8 cellular contexts compared by ENCODE assay signal in the genomic region with DNA sequence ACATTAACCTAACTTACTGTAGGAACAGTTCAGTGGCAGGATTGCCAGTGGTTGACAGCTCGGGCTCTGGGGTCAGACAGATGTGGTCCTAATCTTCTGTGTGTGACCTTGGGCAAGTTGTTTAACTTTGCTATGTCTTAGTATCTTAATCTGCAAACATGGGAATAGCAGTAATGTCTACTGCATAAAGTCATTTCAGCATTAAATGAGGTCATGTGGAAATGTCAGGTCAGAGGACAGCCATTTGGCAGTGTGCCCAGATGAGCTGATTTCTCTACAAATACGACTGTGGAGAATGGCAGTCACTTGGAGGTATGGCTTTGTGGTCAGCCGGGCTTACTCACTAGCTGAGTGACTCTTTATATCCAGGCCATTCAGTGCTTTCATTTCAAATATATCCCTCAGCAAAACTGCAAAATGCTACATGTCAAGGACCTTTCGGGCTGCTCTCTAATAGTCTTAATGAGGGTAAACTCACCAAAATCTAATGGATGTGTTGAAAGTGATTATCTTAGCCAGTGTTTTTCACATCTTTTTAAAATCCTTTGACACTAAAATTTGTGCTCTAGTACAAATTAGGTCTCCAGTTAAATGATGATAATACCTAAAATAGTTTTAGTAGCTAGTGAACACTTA.
A peak's percentile ranks its signal among the peaks of the same experiment; 100 is the strongest.
DNase-seq lines count a peak whose midpoint lies in the region; ATAC-seq, FAIRE-seq and TF ChIP-seq lines count a peak whose summit lies in the region.

No MANE protein-coding gene starts in this region.

- no peaks in the 10 kb centered on the region for H3K27me3 ChIP-seq in HAP-1 (ENCODE audit: low read depth)
- no peaks in the 10 kb centered on the region for H3K27me3 ChIP-seq in dorsolateral prefrontal cortex

- ATAC-seq in natural killer cell treated with Interleukin-12 subunit alpha and Interleukin-12 subunit beta and Interleukin-15 and Interleukin-18, amount 100 ng/mL, for 72 hours, result peak; percentile 87 to 96

- in situ Hi-C loops in HAP-1 (cut with MboI; ENCODE audit: low sequenced_read_pairs), result no loop called here

- H3K4me1 ChIP-seq in HAP-1, result peaks cover 26% of the 10 kb centered on the region

- no peaks in the 10 kb centered on the region for H3K9me3 ChIP-seq in HAP-1

- no peaks in the 10 kb centered on the region for H3K9me3 Mint-ChIP-seq in natural killer cell treated with Interleukin-12 subunit alpha and Interleukin-12 subunit beta and Interleukin-15 and Interleukin-18, amount 100 ng/mL, for 72 hours

- H3K27me3 Mint-ChIP-seq in natural killer cell treated with Interleukin-12 subunit alpha and Interleukin-12 subunit beta and Interleukin-15 and Interleukin-18, amount 100 ng/mL, for 72 hours, result no peaks in the 10 kb centered on the region

- no peak for TF ChIP-seq CTCF in GM12865 (IDR thresholded peaks at IDR 0.05; ENCODE audit: insufficient read depth, low read depth, low read length, missing control alignments)
- TF ChIP-seq CTCF in VCaP (conservative IDR thresholded peaks at IDR 0.05), result no peak
- TF ChIP-seq CTCF in dorsolateral prefrontal cortex (IDR thresholded peaks at IDR 0.05 in 54 of 56, conservative IDR thresholded peaks at IDR 0.05 in 2 of 56; ENCODE audit: low read depth in 1 of 56, partially characterized antibody in 56 of 56), result no peak

- no peak for FAIRE-seq in frontal cortex (lab: Jason Lieb, UNC)

- intact Hi-C loops in dorsolateral prefrontal cortex (cut with DNase I), result loop anchor here in 1 of 2 donors (10.0 kb wide), 1 partner anchor 190 kb away; no protein-coding TSS in a partner anchor

- peak; percentile 88 for DNase-seq in GM12865 (ENCODE audit: low read depth)
- DNase-seq in HAP-1 (ENCODE audit: low spot score in 2 of 2), result peak; percentile 74 to 80
- peak; percentile 99 for DNase-seq in M059J (ENCODE audit: low read depth)
- DNase-seq in dorsolateral prefrontal cortex, result peak in 1 of 10 donors; percentile 13
- DNase-seq in natural killer cell treated with Interleukin-12 subunit alpha and Interleukin-12 subunit beta and Interleukin-15 and Interleukin-18, amount 100 ng/mL, for 72 hours (ENCODE audit: low spot score), result no peak
- DNase-seq in occipital lobe (lab: John Stamatoyannopoulos, UW), result no peak
- no peak for DNase-seq in frontal cortex (ENCODE audit: low spot score in 2 of 2)

- H3K36me3 ChIP-seq in HAP-1 (replicated peaks), result no peaks in the 10 kb centered on the region

- H3K4me3 Mint-ChIP-seq in natural killer cell treated with Interleukin-12 subunit alpha and Interleukin-12 subunit beta and Interleukin-15 and Interleukin-18, amount 100 ng/mL, for 72 hours, result no peak overlapping the region

- H3K4me1 Mint-ChIP-seq in natural killer cell treated with Interleukin-12 subunit alpha and Interleukin-12 subunit beta and Interleukin-15 and Interleukin-18, amount 100 ng/mL, for 72 hours (ENCODE audit: low read depth in 2 of 2), result peaks cover 3 to 5% of the 10 kb centered on the region in 2 donors

- H3K4me3 ChIP-seq in GM12865 (ENCODE audit: low read depth, low read length) (no peak overlapping the region), HAP-1 (no peak overlapping the region), dorsolateral prefrontal cortex (no peak overlapping the region)

- no peak overlapping the region for H3K27ac Mint-ChIP-seq in natural killer cell treated with Interleukin-12 subunit alpha and Interleukin-12 subunit beta and Interleukin-15 and Interleukin-18, amount 100 ng/mL, for 72 hours

- H3K27ac ChIP-seq in VCaP (peak overlapping the region; percentile 66), dorsolateral prefrontal cortex (peak overlapping the region in 39 of 59 donors; percentile 2 to 95 (median 52))

- no peaks in the 10 kb centered on the region for H3K36me3 Mint-ChIP-seq in natural killer cell treated with Interleukin-12 subunit alpha and Interleukin-12 subunit beta and Interleukin-15 and Interleukin-18, amount 100 ng/mL, for 72 hours

Comparison
In these comparisons a context has a peak if more than half of its experiments do, and no peak if none do; other contexts are left out.
1. DNase-seq: peak in GM12865 (single experiment), HAP-1 (2 of 2) and M059J (single experiment); none in natural killer cell treated with Interleukin-12 subunit alpha and Interleukin-12 subunit beta and Interleukin-15 and Interleukin-18, amount 100 ng/mL, for 72 hours (single experiment), occipital lobe (single experiment) and frontal cortex (0 of 2).